ENCODE assay signal across 9 cellular contexts in genomic region chr3:161349529-161350278, GRCh38. TPM values are rescaled to one million over a fixed set of nuclear protein-coding genes. Genes with fewer than 3 reads are reported as not detected.
DNase-seq lines count a peak whose midpoint lies in the region; ATAC-seq, FAIRE-seq and TF ChIP-seq lines count a peak whose summit lies in the region.
"Had no signal": no experiment of that assay in that cellular context is flagged by ENCODE, and none has a peak within 500 bp of the region (broad histone marks: within the 10 kb centered on the region; RNA-seq: fewer than 3 reads in every experiment).

No MANE protein-coding gene starts in this region.

- H2BK20ac ChIP-seq in H1 (ENCODE audit: low read length), result no peak overlapping the region

- H3K27me3 Mint-ChIP-seq in CD14-positive monocyte (ENCODE audit: low read depth in 3 of 3), result peaks cover 2 to 7% (median 5%) of the 10 kb centered on the region in 3 donors

- no peak for TF ChIP-seq POLR2A in H1 (IDR thresholded peaks at IDR 0.05; ENCODE audit: control extremely low read depth in 1 of 2, low read depth in 2 of 2, low read length in 2 of 2)

- H3K23ac ChIP-seq in H1 (ENCODE audit: insufficient read length), result no peak overlapping the region

- H4K91ac ChIP-seq in H1 (replicated peaks; ENCODE audit: insufficient read length, low read length), result no peak overlapping the region

- no peak for TF ChIP-seq CTCF in AG09309 (IDR thresholded peaks at IDR 0.05; ENCODE audit: control insufficient read depth, insufficient read depth, low read depth, low read length, missing control alignments)
- TF ChIP-seq CTCF in H1 (IDR thresholded peaks at IDR 0.05; ENCODE audit: control extremely low read depth in 1 of 3, insufficient read depth in 1 of 3, low read depth in 1 of 3, low read length in 3 of 3), result no peak
- TF ChIP-seq CTCF in CD14-positive monocyte (IDR thresholded peaks at IDR 0.05), result no peak

- H3K36me3 ChIP-seq in H1 (ENCODE audit: control insufficient read depth in 2 of 4, insufficient read depth in 4 of 4, low read length in 3 of 4), result peaks cover 0 to 3% (median 0%) of the 10 kb centered on the region in 4 experiments; a peak in 1 of 8 replicates

- peak overlapping the region in 1 of 4 experiments; percentile 34; a peak in 1 of 7 replicates for H3K9ac ChIP-seq in H1 (replicated peaks in 1 of 4; ENCODE audit: extremely low read depth in 1 of 4, low read depth in 3 of 4, low read length in 3 of 4)

- no peak overlapping the region for H3K14ac ChIP-seq in H1 (ENCODE audit: insufficient read length)

- no peak overlapping the region for H2BK120ac ChIP-seq in H1 (replicated peaks; ENCODE audit: low read depth, low read length)

- H3K4me3 Mint-ChIP-seq in CD14-positive monocyte, result no peak overlapping the region
- H3K4me3 Mint-ChIP-seq: dendritic cell treated with granulocyte-macrophage colony-stimulating factor and Interleukin-4, amounts not matched to agents 40 ng/mL and 50 ng/mL, for 4 days had no signal

- CTCF ChIA-PET in H1 (lab: Charles Lee; ENCODE audit: partially characterized antibody), result interaction anchor here (0.5 to 1.2 kb wide), 5 partner anchors 26 to 1318 kb away, joined by 3 to 6 read pairs (median 3); no protein-coding TSS in a partner anchor

- H3K79me2 ChIP-seq in H1 (ENCODE audit: control insufficient read depth in 1 of 2, insufficient read depth in 2 of 2, low read length in 2 of 2), result no peaks in the 10 kb centered on the region

- no peaks in the 10 kb centered on the region for H3K36me3 Mint-ChIP-seq in CD14-positive monocyte

- peak; percentile 62 for ATAC-seq in GM21786 (IDR thresholded peaks at IDR 0.05; ENCODE audit: unreplicated experiment)

- no peaks in the 10 kb centered on the region for H3K23me2 ChIP-seq in H1 (ENCODE audit: low read depth, low read length)

- intact Hi-C loops in CD14-positive monocyte (cut with micrococcal nuclease), result no loop called here

- DNase-seq in AG09309 (ENCODE audit: low read depth), result peak; percentile 68
- peak; percentile 86 for DNase-seq in RPMI7951 (ENCODE audit: low read depth)
- no peak for DNase-seq in H1 (ENCODE audit: low read depth in 1 of 2, low spot score in 2 of 2)
- DNase-seq in stimulated activated CD4-positive, alpha-beta T cell treated with anti-CD3 and anti-CD28 coated beads, Interleukin-4, amount 100 ng/mL, for 1 hour, result peak; percentile 2
- no peak for DNase-seq in CD14-positive monocyte (ENCODE audit: low spot score)
- DNase-seq in NCI-H82 (lab: John Stamatoyannopoulos, UW), result no peak
- DNase-seq in NCI-H2227 treated with DMSO at 0.1 percent for 48 hours (lab: John Stamatoyannopoulos, UW), result no peak

- H3K27me3 ChIP-seq in H1 (replicated peaks in 1 of 4; ENCODE audit: control insufficient read depth in 3 of 4, extremely low read depth in 1 of 4, insufficient read depth in 3 of 4, low read length in 3 of 4), result no peaks in the 10 kb centered on the region

- FAIRE-seq in H1 (lab: Jason Lieb, UNC), result no peak

- H2AFZ ChIP-seq in H1 (ENCODE audit: low read length), result no peak overlapping the region

- TF ChIP-seq RAD21 in H1 (IDR thresholded peaks at IDR 0.05 in 1 of 2, conservative IDR thresholded peaks at IDR 0.05 in 1 of 2; ENCODE audit: low read depth in 2 of 2, low read length in 2 of 2), result no peak

- H2BK12ac ChIP-seq in H1 (ENCODE audit: low read depth, low read length), result no peak overlapping the region

- no peaks in the 10 kb centered on the region for H3K9me3 Mint-ChIP-seq in CD14-positive monocyte
- H3K9me3 Mint-ChIP-seq: dendritic cell treated with granulocyte-macrophage colony-stimulating factor and Interleukin-4, amounts not matched to agents 40 ng/mL and 50 ng/mL, for 4 days had no signal

- H3K9me3 ChIP-seq in H1 (ENCODE audit: insufficient read depth in 2 of 2, low read depth in 1 of 2, low read length in 1 of 2), result no peaks in the 10 kb centered on the region

- no peak overlapping the region for H2BK15ac ChIP-seq in H1 (ENCODE audit: low read length)

- H3K4me1 ChIP-seq in H1 (replicated peaks in 1 of 4; ENCODE audit: control insufficient read depth in 3 of 4, insufficient read depth in 4 of 4, low read length in 3 of 4), result no peaks in the 10 kb centered on the region

- no peak overlapping the region for H3K27ac Mint-ChIP-seq in CD14-positive monocyte
- H3K27ac Mint-ChIP-seq: dendritic cell treated with granulocyte-macrophage colony-stimulating factor and Interleukin-4, amounts not matched to agents 40 ng/mL and 50 ng/mL, for 4 days had no signal

- no peak overlapping the region for H2AK5ac ChIP-seq in H1 (ENCODE audit: low read depth, low read length)

- no peak overlapping the region for H3K56ac ChIP-seq in H1 (replicated peaks; ENCODE audit: insufficient read length, low read depth, low read length)

- H4K5ac ChIP-seq in H1 (ENCODE audit: insufficient read length, low read depth, low read length), result no peak overlapping the region

- no peaks in the 10 kb centered on the region for H3K4me1 Mint-ChIP-seq in CD14-positive monocyte

- H3K4me3 ChIP-seq in AG09309 (ENCODE audit: control insufficient read depth, low read depth, low read length) (no peak overlapping the region), H1 (ENCODE audit: extremely low read depth in 1 of 4, insufficient read depth in 2 of 4, low read depth in 3 of 4, low read length in 4 of 4) (no peak overlapping the region)

- H4K20me1 ChIP-seq in H1 (replicated peaks in 1 of 2; ENCODE audit: control insufficient read depth in 1 of 2, insufficient read depth in 2 of 2, low read length in 2 of 2), result no peaks in the 10 kb centered on the region

- TF ChIP-seq EP300 in H1 (IDR thresholded peaks at IDR 0.05; ENCODE audit: borderline replicate concordance in 1 of 2, low read depth in 2 of 2, low read length in 2 of 2), result no peak

- H3K27ac ChIP-seq in H1 (ENCODE audit: low read depth, low read length), result no peak overlapping the region

- no peak overlapping the region for H4K8ac ChIP-seq in H1 (ENCODE audit: extremely low read depth, insufficient read depth, low read length)

- H3K79me1 ChIP-seq in H1 (ENCODE audit: low read depth, low read length), result no peaks in the 10 kb centered on the region

- no peak overlapping the region for H2BK5ac ChIP-seq in H1 (ENCODE audit: low read depth, low read length)

- no peak overlapping the region for H3K4me2 ChIP-seq in H1 (ENCODE audit: insufficient read depth in 1 of 2, low read depth in 2 of 2, low read length in 2 of 2)

- H3K18ac ChIP-seq in H1 (ENCODE audit: extremely low read depth, low read length), result no peak overlapping the region

- H3K4ac ChIP-seq in H1 (replicated peaks; ENCODE audit: insufficient read length, low read depth, low read length), result no peak overlapping the region

- WGBS in H1 (ENCODE audit: extremely low coverage in 1 of 2, insufficient coverage in 1 of 2, insufficient read length in 1 of 2, insufficient replicate concordance in 2 of 2, low coverage in 1 of 2, low lambda C conversion rate in 2 of 2, missing lambda C conversion rate in 1 of 2), 2 experiments, result 86% methylated on average over 7 of the region's 7 CpGs; no CpG with 5 or more reads in 1 of the 2 experiments

- POLR2A ChIA-PET in H1 (lab: Charles Lee; ENCODE audit: partially characterized antibody), result interaction anchor here (0.6 to 1.0 kb wide), 3 partner anchors 14 to 125 kb away, joined by 3 to 5 read pairs (median 3); no protein-coding TSS in a partner anchor

TF ChIP-seq in H1, 55 proteins besides CTCF, POLR2A, EP300 and RAD21:
- TF ChIP-seq POU5F1 (IDR thresholded peaks at IDR 0.05; ENCODE audit: low read depth, low read length) (no peak), JUND (IDR thresholded peaks at IDR 0.05; ENCODE audit: low read length) (peak; percentile 44; the same call in 1 of the 2 replicates)

RNA-seq across cellular contexts. Expression of gene SPTSSB, which starts 21.6 kb away (rescaled TPM):
- total RNA-seq in RPMI7951 (2014; rRNA removed; shearing (Covaris generic)), result not detected in 2 replicates
- total RNA-seq in H1 (2021; fragmentation: NEBNext Ultra II Directional; extraction: Animal tissue kit (Norgen Biotek cat#: 25700)), result 11.7 and 33.4 TPM in 2 replicates
- polyA plus RNA-seq in H1 (2011; rRNA removed) (17.7 and 52.5 TPM in 2 replicates), CD14-positive monocyte (not detected)
- polyA plus RNA-seq in H1 (2011; cell fraction: cytosol; rRNA removed), result 12.5 TPM
- 16.3 TPM for polyA plus RNA-seq in H1 (2011; cell fraction: nucleus; rRNA removed)
- polyA plus RNA-seq in H1 (2012, experiment 1 of 2), result 5.6 to 13.9 TPM (median 10.4 TPM) in 4 replicates
- polyA plus RNA-seq in H1 (2012, experiment 2 of 2), result 1.1 TPM
- 21.8 TPM for polyA plus RNA-seq in H1 (2013, experiment 1 of 2)
- polyA plus RNA-seq in H1 (2013, experiment 2 of 2), result 23.2 TPM
- polyA minus RNA-seq in H1 (2011; rRNA and poly(A)+ RNA removed), result 9.3 and 13.2 TPM in 2 replicates
- polyA minus RNA-seq in H1 (2011; cell fraction: cytosol; rRNA and poly(A)+ RNA removed), result 12.0 TPM
- polyA minus RNA-seq in H1 (2011; cell fraction: nucleus; rRNA and poly(A)+ RNA removed), result 23.0 TPM

Comparison
In these comparisons a context has a peak if more than half of its experiments do, and no peak if none do; other contexts are left out.
1. DNase-seq: peak in AG09309 (single experiment), RPMI7951 (single experiment) and stimulated activated CD4-positive, alpha-beta T cell treated with anti-CD3 and anti-CD28 coated beads, Interleukin-4, amount 100 ng/mL, for 1 hour (single experiment); none in H1 (0 of 2), CD14-positive monocyte (single experiment), NCI-H82 (single experiment) and NCI-H2227 treated with DMSO at 0.1 percent for 48 hours (single experiment).
2. RNA of gene SPTSSB, which starts 21.6 kb away (total RNA-seq): 11.7 to 33.4 TPM in H1; not detected in RPMI7951; every median in the first group is over 10 times any median in the second.